Comparison of ENCODE assay signal across 26 cellular contexts in genomic region chr12:81572411-81572810, GRCh38.
"Had no signal": no experiment of that assay in that cellular context is flagged by ENCODE, and none has a peak within 500 bp of the region (broad histone marks: within the 10 kb centered on the region; RNA-seq: fewer than 3 reads in every experiment).

No MANE protein-coding gene starts in this region.

- H3K27ac ChIP-seq: ascending aorta, body of pancreas, epithelial cell of prostate, esophagus squamous epithelium had no signal

- DNase-seq: activated CD4-positive, alpha-beta memory T cell treated with anti-CD3 and anti-CD28 coated beads for 36 hours; activated CD4-positive, alpha-beta T cell treated with anti-CD3 and anti-CD28 coated beads for 36 hours; activated CD4-positive, alpha-beta T cell treated with anti-CD3 and anti-CD28 coated beads, Interleukin-2, amount 10 ng/mL, durations not matched to agents 24 days and 14 days; activated CD4-positive, CD25-positive, alpha-beta regulatory T cell; activated CD4-positive, CD25-positive, alpha-beta regulatory T cell treated with anti-CD3 and anti-CD28 coated beads, Interleukin-2, amount 50 U/mL, for 72 hours; activated CD8-positive, alpha-beta memory T cell treated with anti-CD3 and anti-CD28 coated beads, Interleukin-2, amount 10 ng/mL, durations not matched to agents 7 days and 5 days; activated CD8-positive, alpha-beta memory T cell treated with anti-CD3 and anti-CD28 coated beads, Interleukin-2, amount 50 U/mL, for 4 hours; activated CD8-positive, alpha-beta T cell treated with anti-CD3 and anti-CD28 coated beads, Interleukin-2, amount 10 ng/mL, durations not matched to agents 7 days and 5 days; activated gamma-delta T cell; activated naive CD4-positive, alpha-beta T cell; activated naive CD4-positive, alpha-beta T cell treated with anti-CD3 and anti-CD28 coated beads, Interleukin-2, amount 10 ng/mL, durations not matched to agents 7 days and 5 days; activated naive CD8-positive, alpha-beta T cell treated with anti-CD3 and anti-CD28 coated beads, Interleukin-2, amount 10 ng/mL, durations not matched to agents 7 days and 5 days; activated T-cell treated with anti-CD3 and anti-CD28 coated beads, Interleukin-2, amount 50 U/mL, for 24 hours; activated T-cell treated with anti-CD3 and anti-CD28 coated beads, Interleukin-2, amount 50 U/mL, for 72 hours; body of pancreas; caudate nucleus; cortex of kidney; dermis blood vessel endothelial cell; effector CD8-positive, alpha-beta T cell; esophagus squamous epithelium; head of caudate nucleus; T-cell; T-helper 17 cell; T1000 had no signal
